ENCODE assay signal across 11 cellular contexts in genomic region chr7:1889556-1890181, GRCh38.
DNase-seq lines count a peak whose midpoint lies in the region; ATAC-seq and TF ChIP-seq lines count a peak whose summit lies in the region.
"Had no signal": no experiment of that assay in that cellular context is flagged by ENCODE, and none has a peak within 500 bp of the region (broad histone marks: within the 10 kb centered on the region; RNA-seq: fewer than 3 reads in every experiment).

No MANE protein-coding gene starts in this region.

- H3K4me3 Mint-ChIP-seq in CD4-positive, alpha-beta memory T cell: no peak overlapping the region

- TF ChIP-seq CTCF in HL-60 (IDR thresholded peaks at IDR 0.05; ENCODE audit: insufficient read depth, low read length): no peak
- TF ChIP-seq CTCF in astrocyte of the cerebellum (IDR thresholded peaks at IDR 0.05; ENCODE audit: low read depth, low read length, missing control alignments): no peak

- ATAC-seq in HG02678 (IDR thresholded peaks at IDR 0.05; ENCODE audit: unreplicated experiment) (no peak), left colon (no peak)

- H3K4me1 ChIP-seq in CD4-positive, alpha-beta memory T cell (ENCODE audit: insufficient read depth, low read length): no peaks in the 10 kb centered on the region

- in situ Hi-C loops in astrocyte of the cerebellum (cut with HindIII; ENCODE audit: low sequenced_read_pairs): no loop called here

- POLR2A ChIA-PET in CD4-positive, alpha-beta memory T cell (lab: Charles Lee; ENCODE audit: partially characterized antibody): interaction anchor here (1.4 kb wide), 1 partner anchor 50 kb away, joined by 7 read pairs; no protein-coding TSS in a partner anchor

- peak overlapping the region; percentile 22 for H3K27ac ChIP-seq in CD4-positive, alpha-beta memory T cell (ENCODE audit: low read depth, low read length)
- peak overlapping the region; percentile 36 for H3K27ac ChIP-seq in HL-60 (replicated peaks)

- H3K36me3 Mint-ChIP-seq in CD4-positive, alpha-beta memory T cell: peaks cover 23 to 40% of the 10 kb centered on the region in 2 donors

- H3K27me3 Mint-ChIP-seq in CD4-positive, alpha-beta memory T cell: no peaks in the 10 kb centered on the region

- intact Hi-C loops in CD4-positive, alpha-beta memory T cell (cut with micrococcal nuclease): no loop called here
- intact Hi-C loops in left colon (cut with DNase I, micrococcal nuclease): no loop called here

- H3K9me3 Mint-ChIP-seq in CD4-positive, alpha-beta memory T cell: peaks cover 0 to 2% (median 0%) of the 10 kb centered on the region in 8 donors

- H3K4me1 Mint-ChIP-seq in CD4-positive, alpha-beta memory T cell: peaks cover 10 to 47% (median 12%) of the 10 kb centered on the region in 4 donors

- H3K4me3 ChIP-seq in CD4-positive, alpha-beta memory T cell (ENCODE audit: low read length in 2 of 2): no peak overlapping the region
- H3K4me3 ChIP-seq in HL-60 (replicated peaks; ENCODE audit: insufficient read depth, low read length): no peak overlapping the region
- no peak overlapping the region for H3K4me3 ChIP-seq in astrocyte of the cerebellum (ENCODE audit: low read depth, low read length)

- CTCF ChIA-PET in CD4-positive, alpha-beta memory T cell (lab: Charles Lee; ENCODE audit: partially characterized antibody): no interaction called here

- H3K9me3 ChIP-seq in CD4-positive, alpha-beta memory T cell (ENCODE audit: control insufficient read depth in 1 of 2, low read length in 2 of 2): no peaks in the 10 kb centered on the region

- H3K36me3 ChIP-seq in CD4-positive, alpha-beta memory T cell (ENCODE audit: insufficient read depth, low read length): peaks cover 42% of the 10 kb centered on the region

- H3K27ac Mint-ChIP-seq in CD4-positive, alpha-beta memory T cell: peak overlapping the region in 4 of 7 donors; percentile 22 to 62 (median 44)

- DNase-seq in CD4-positive, alpha-beta memory T cell: peak in 2 of 5 donors; percentile 5 to 16
- peak in 1 of 2 experiments; percentile 27 for DNase-seq in HL-60 (ENCODE audit: low read depth in 1 of 2, low spot score in 1 of 2)
- peak; percentile 57 for DNase-seq in astrocyte of the cerebellum (ENCODE audit: low read depth)
- peak; percentile 32 for DNase-seq in myocyte (ENCODE audit: low read depth)
- no peak for DNase-seq in NCI-H345 (lab: John Stamatoyannopoulos, UW)
- DNase-seq in left colon: no peak
- no peak for DNase-seq in NCI-H2081 (lab: John Stamatoyannopoulos, UW)
- DNase-seq: cerebellar nuclear complex, Karpas-422, NCI-H226 had no signal

- H3K27me3 ChIP-seq in CD4-positive, alpha-beta memory T cell (ENCODE audit: insufficient read depth, low read length): no peaks in the 10 kb centered on the region
- no peaks in the 10 kb centered on the region for H3K27me3 ChIP-seq in HL-60 (ENCODE audit: insufficient read depth, poor library complexity, severe bottlenecking)

Comparison
In these comparisons a context has a peak if more than half of its experiments do, and no peak if none do; other contexts are left out.
1. DNase-seq: peak in astrocyte of the cerebellum (single experiment) and myocyte (single experiment); none in NCI-H345 (single experiment), left colon (0 of 2) and NCI-H2081 (0 of 2).